ENCODE assay signal across 20 cellular contexts in the genomic region with DNA sequence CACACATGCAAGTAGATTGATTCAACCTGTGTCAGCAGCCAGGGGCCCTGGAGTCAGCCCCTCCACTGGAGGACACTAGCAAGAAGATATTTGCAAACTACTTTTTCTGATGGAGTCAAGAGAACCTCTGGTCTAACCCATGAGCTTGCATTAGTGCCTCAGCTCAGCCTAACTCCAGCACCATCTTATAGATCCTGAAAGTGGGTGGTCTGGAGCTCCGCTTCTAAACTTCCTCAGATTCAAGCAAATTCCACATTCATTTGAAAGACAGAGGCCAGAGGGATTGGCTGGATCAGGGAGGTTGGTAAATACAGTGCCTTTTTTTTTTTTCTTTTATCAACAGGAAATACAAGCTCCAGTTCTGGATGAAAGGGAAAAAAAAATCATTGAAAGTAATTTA.
DNase-seq lines count a peak whose midpoint lies in the region; ATAC-seq and TF ChIP-seq lines count a peak whose summit lies in the region.
"Had no signal": no experiment of that assay in that cellular context is flagged by ENCODE, and none has a peak within 500 bp of the region (broad histone marks: within the 10 kb centered on the region; RNA-seq: fewer than 3 reads in every experiment).

No MANE protein-coding gene starts in this region.

- H2AFZ ChIP-seq in trophoblast cell (ENCODE audit: insufficient read depth, low read length, poor library complexity), result no peak overlapping the region

- H3K4me3 ChIP-seq in HUES64 (ENCODE audit: low read length) (no peak overlapping the region), trophoblast cell (ENCODE audit: low read depth, low read length) (no peak overlapping the region)
- H3K4me3 ChIP-seq: colonic mucosa, GM12878, left lung, thyroid gland had no signal

- peaks cover 28% of the 10 kb centered on the region for H3K79me1 ChIP-seq in trophoblast cell (ENCODE audit: low read length)

- H3K4ac ChIP-seq in trophoblast cell (ENCODE audit: low read depth, low read length), result peak overlapping the region; percentile 14

- DNase-seq in WTC11 (ENCODE audit: low spot score) (no peak), iPS-NIHi7 (ENCODE audit: extremely low spot score) (peak; percentile 48), trophoblast cell (no peak), NCI-H1417 (lab: John Stamatoyannopoulos, UW) (no peak), cerebellar nuclear complex (lab: John Stamatoyannopoulos, UW) (no peak), HT-29 (ENCODE audit: low spot score) (no peak)
- DNase-seq: activated CD4-positive, alpha-beta T cell treated with anti-CD3 and anti-CD28 coated beads for 1 hour; activated CD8-positive, alpha-beta T cell treated with anti-CD3 and anti-CD28 coated beads, Interleukin-2, amount 10 ng/mL, durations not matched to agents 7 days and 5 days; activated gamma-delta T cell treated with Interleukin-2 at 50 U/mL for 16 hours; AML-193; CD8-positive, alpha-beta T cell; colonic mucosa; left lung; NCI-H1417 treated with DMSO at 0.1 percent for 48 hours; stimulated activated naive CD4-positive, alpha-beta T cell treated with Interleukin-2 at 50 U/mL for 16 hours; SW 1271; thyroid gland had no signal

- H3K23ac ChIP-seq in trophoblast cell (ENCODE audit: low read length), result no peak overlapping the region

- no peaks in the 10 kb centered on the region for H3K9me3 Mint-ChIP-seq in WTC11
- H3K9me3 Mint-ChIP-seq: CD8-positive, alpha-beta T cell had no signal

- H2AK5ac ChIP-seq in trophoblast cell (ENCODE audit: low read length), result no peak overlapping the region

- H3K27ac Mint-ChIP-seq in WTC11, result peak overlapping the region; percentile 88
- H3K27ac Mint-ChIP-seq: activated CD8-positive, alpha-beta T cell treated with anti-CD3 and anti-CD28 coated beads, Interleukin-2, amount 10 ng/mL, durations not matched to agents 7 days and 5 days; CD8-positive, alpha-beta T cell; IgD-negative memory B cell had no signal

- no peak overlapping the region for H3K4me2 ChIP-seq in trophoblast cell (ENCODE audit: low read length)

- ATAC-seq in WTC11, result peak; percentile 72
- ATAC-seq: activated CD8-positive, alpha-beta T cell treated with anti-CD3 and anti-CD28 coated beads, Interleukin-2, amount 10 ng/mL, durations not matched to agents 7 days and 5 days; CD8-positive, alpha-beta T cell; GM12878; left lung had no signal

- peak overlapping the region; percentile 15 for H2BK12ac ChIP-seq in trophoblast cell (ENCODE audit: low read length)

- H2BK5ac ChIP-seq in trophoblast cell (ENCODE audit: low read depth, low read length, poor library complexity), result peak overlapping the region; percentile 59

- H4K8ac ChIP-seq in trophoblast cell (ENCODE audit: low read depth, low read length), result peak overlapping the region; percentile 13

- peak overlapping the region; percentile 66 for H4K91ac ChIP-seq in trophoblast cell (ENCODE audit: low read depth, low read length)

- H3K9me3 ChIP-seq in HUES64 (ENCODE audit: insufficient read depth, low read depth, low read length) (no peaks in the 10 kb centered on the region), trophoblast cell (ENCODE audit: insufficient read depth, low read depth, low read length) (no peaks in the 10 kb centered on the region)
- H3K9me3 ChIP-seq: colonic mucosa, left lung, thyroid gland had no signal

- H3K36me3 Mint-ChIP-seq in WTC11, result 0 out of 2 replicates have a peak, but pooled peaks cover under 1% of the 10 kb centered on the region
- H3K36me3 Mint-ChIP-seq: CD8-positive, alpha-beta T cell; IgD-negative memory B cell had no signal

- H3K9ac ChIP-seq in HUES64 (ENCODE audit: low read depth, low read length), result no peak overlapping the region
- no peak overlapping the region for H3K9ac ChIP-seq in trophoblast cell (ENCODE audit: low read length)

- no peaks in the 10 kb centered on the region for H3K36me3 ChIP-seq in HUES64 (ENCODE audit: insufficient read depth, low read length)
- no peaks in the 10 kb centered on the region for H3K36me3 ChIP-seq in trophoblast cell (ENCODE audit: control insufficient read depth in 1 of 2, insufficient read depth in 2 of 2, low read length in 2 of 2)
- H3K36me3 ChIP-seq: colonic mucosa, left lung, thyroid gland had no signal

- no peak overlapping the region for H3K4me3 Mint-ChIP-seq in WTC11
- H3K4me3 Mint-ChIP-seq: activated CD8-positive, alpha-beta T cell treated with anti-CD3 and anti-CD28 coated beads, Interleukin-2, amount 10 ng/mL, durations not matched to agents 7 days and 5 days; CD8-positive, alpha-beta T cell; IgD-negative memory B cell had no signal

- H3K27me3 ChIP-seq in HUES64 (ENCODE audit: insufficient read depth, low read length) (no peaks in the 10 kb centered on the region), trophoblast cell (ENCODE audit: insufficient read depth, low read length) (no peaks in the 10 kb centered on the region)
- H3K27me3 ChIP-seq: colonic mucosa, left lung, thyroid gland had no signal

- H2BK120ac ChIP-seq in trophoblast cell (ENCODE audit: insufficient read depth, low read length, poor library complexity), result peak overlapping the region; percentile 68

- H3K27ac ChIP-seq in HUES64 (ENCODE audit: low read depth, low read length) (peak overlapping the region; percentile 42; the same call in 1 of the 2 replicates), trophoblast cell (ENCODE audit: low read depth, low read length) (peak overlapping the region; percentile 16)
- H3K27ac ChIP-seq: colonic mucosa, left lung, thyroid gland had no signal

- H3K79me2 ChIP-seq in trophoblast cell (ENCODE audit: control insufficient read depth, insufficient read depth, low read length, poor library complexity), result peaks cover 3% of the 10 kb centered on the region

- H4K12ac ChIP-seq in trophoblast cell (ENCODE audit: low read depth, low read length), result no peak overlapping the region

- H3K4me1 Mint-ChIP-seq in WTC11, result peaks cover 84% of the 10 kb centered on the region
- H3K4me1 Mint-ChIP-seq: IgD-negative memory B cell had no signal

- H3K27me3 Mint-ChIP-seq in WTC11 (ENCODE audit: low read depth), result no peaks in the 10 kb centered on the region

- 0% methylated on average over 1 of the region's 1 CpG for WGBS in HUES64
- no CpG with 5 or more reads among the region's 1 CpG for whole genome bisulfite sequencing in trophoblast cell (ENCODE audit: extremely low coverage, insufficient coverage, insufficient read length)

- H3K14ac ChIP-seq in trophoblast cell (ENCODE audit: low read length), result peak overlapping the region; percentile 19

- H3K4me1 ChIP-seq in HUES64 (ENCODE audit: insufficient read depth, low read length) (peaks cover 64% of the 10 kb centered on the region), trophoblast cell (ENCODE audit: control insufficient read depth in 1 of 2, insufficient read depth in 2 of 2, low read length in 2 of 2) (peaks cover 9 to 30% of the 10 kb centered on the region in 2 experiments)

- TF ChIP-seq CTCF in WTC11 (IDR thresholded peaks at IDR 0.05), result no peak

- CTCF ChIA-PET in WTC11 (lab: Charles Lee), result interaction anchor here (0.9 to 1.1 kb wide), 2 partner anchors 85 to 328 kb away, joined by 3 to 4 read pairs; no protein-coding TSS in a partner anchor

- no peak overlapping the region for H3K18ac ChIP-seq in trophoblast cell (ENCODE audit: low read length)

- POLR2A ChIA-PET in WTC11 (lab: Charles Lee), result interaction anchor here (0.5 kb wide), 1 partner anchor 12 kb away, joined by 3 read pairs; no protein-coding TSS in a partner anchor

TF ChIP-seq in WTC11, 78 proteins besides CTCF, POLR2A, EP300 and RAD21 (continues in another document):
- no peak for TF ChIP-seq ZNF423 (CRISPR knock-in tag; IDR thresholded peaks at IDR 0.05)
- TF ChIP-seq, protein P1, sequence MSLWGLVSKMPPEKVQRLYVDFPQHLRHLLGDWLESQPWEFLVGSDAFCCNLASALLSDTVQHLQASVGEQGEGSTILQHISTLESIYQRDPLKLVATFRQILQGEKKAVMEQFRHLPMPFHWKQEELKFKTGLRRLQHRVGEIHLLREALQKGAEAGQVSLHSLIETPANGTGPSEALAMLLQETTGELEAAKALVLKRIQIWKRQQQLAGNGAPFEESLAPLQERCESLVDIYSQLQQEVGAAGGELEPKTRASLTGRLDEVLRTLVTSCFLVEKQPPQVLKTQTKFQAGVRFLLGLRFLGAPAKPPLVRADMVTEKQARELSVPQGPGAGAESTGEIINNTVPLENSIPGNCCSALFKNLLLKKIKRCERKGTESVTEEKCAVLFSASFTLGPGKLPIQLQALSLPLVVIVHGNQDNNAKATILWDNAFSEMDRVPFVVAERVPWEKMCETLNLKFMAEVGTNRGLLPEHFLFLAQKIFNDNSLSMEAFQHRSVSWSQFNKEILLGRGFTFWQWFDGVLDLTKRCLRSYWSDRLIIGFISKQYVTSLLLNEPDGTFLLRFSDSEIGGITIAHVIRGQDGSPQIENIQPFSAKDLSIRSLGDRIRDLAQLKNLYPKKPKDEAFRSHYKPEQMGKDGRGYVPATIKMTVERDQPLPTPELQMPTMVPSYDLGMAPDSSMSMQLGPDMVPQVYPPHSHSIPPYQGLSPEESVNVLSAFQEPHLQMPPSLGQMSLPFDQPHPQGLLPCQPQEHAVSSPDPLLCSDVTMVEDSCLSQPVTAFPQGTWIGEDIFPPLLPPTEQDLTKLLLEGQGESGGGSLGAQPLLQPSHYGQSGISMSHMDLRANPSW (CRISPR knock-in tag; conservative IDR thresholded peaks at IDR 0.05; ENCODE audit: low read depth), result no peak
- no peak for TF ChIP-seq RORB (CRISPR knock-in tag; IDR thresholded peaks at IDR 0.05)
- no peak for TF ChIP-seq FOXP4 (CRISPR knock-in tag; IDR thresholded peaks at IDR 0.05)
- no peak for TF ChIP-seq JAZF1 (CRISPR knock-in tag; IDR thresholded peaks at IDR 0.05)
- no peak for TF ChIP-seq PRRX2 (CRISPR knock-in tag; IDR thresholded peaks at IDR 0.05)
- TF ChIP-seq MYBL2 (CRISPR knock-in tag; IDR thresholded peaks at IDR 0.05), result no peak
- no peak for TF ChIP-seq OVOL2 (CRISPR knock-in tag; IDR thresholded peaks at IDR 0.05; ENCODE audit: borderline replicate concordance)
